In genomic region chr17:66451188-66452149, GRCh38 we compare ENCODE assay signal across 1 cellular context.
TF ChIP-seq lines count a peak whose summit lies in the region.

No MANE protein-coding gene starts in this region.

TF ChIP-seq in HepG2, 621 proteins besides CTCF, POLR2A, EP300 and RAD21 (continued from another document and continues in another):
- no peak; the same call in 1 of the 2 replicates for TF ChIP-seq ZNF646 (CRISPR knock-in tag; IDR thresholded peaks at IDR 0.05)
- no peak for TF ChIP-seq ZNF101 (CRISPR knock-in tag; IDR thresholded peaks at IDR 0.05; ENCODE audit: borderline replicate concordance, low read depth)
- no peak for TF ChIP-seq HNF1A (IDR thresholded peaks at IDR 0.05; ENCODE audit: low read depth)
- TF ChIP-seq HNF1A (CRISPR knock-in tag; IDR thresholded peaks at IDR 0.05; ENCODE audit: borderline replicate concordance): peak; percentile 25; the same call in 1 of the 2 replicates
- no peak for TF ChIP-seq GTF3A (CRISPR knock-in tag; conservative IDR thresholded peaks at IDR 0.05)
- TF ChIP-seq POLR2AphosphoS5 (IDR thresholded peaks at IDR 0.05; ENCODE audit: low read depth, low read length): no peak
- TF ChIP-seq E2F2 (CRISPR knock-in tag; IDR thresholded peaks at IDR 0.05; ENCODE audit: borderline replicate concordance): no peak
- no peak for TF ChIP-seq RARG (CRISPR knock-in tag; IDR thresholded peaks at IDR 0.05; ENCODE audit: low read depth)
- TF ChIP-seq ZNF576 (CRISPR knock-in tag; IDR thresholded peaks at IDR 0.05): no peak
- no peak for TF ChIP-seq KLF9 (CRISPR knock-in tag; IDR thresholded peaks at IDR 0.05; ENCODE audit: low read depth)
- TF ChIP-seq ZNF558 (CRISPR knock-in tag; IDR thresholded peaks at IDR 0.05; ENCODE audit: borderline replicate concordance): no peak
- no peak for TF ChIP-seq PHB2 (IDR thresholded peaks at IDR 0.05; ENCODE audit: partially characterized antibody)
- TF ChIP-seq TRAFD1 (CRISPR knock-in tag; IDR thresholded peaks at IDR 0.05; ENCODE audit: borderline replicate concordance): no peak
- TF ChIP-seq ZNF660 (CRISPR knock-in tag; IDR thresholded peaks at IDR 0.05; ENCODE audit: borderline replicate concordance, low read depth): no peak
- TF ChIP-seq TP53 (CRISPR knock-in tag; conservative IDR thresholded peaks at IDR 0.05): no peak
- TF ChIP-seq SETDB1 (CRISPR knock-in tag; IDR thresholded peaks at IDR 0.05; ENCODE audit: borderline replicate concordance): no peak
- no peak for TF ChIP-seq ATM (IDR thresholded peaks at IDR 0.05; ENCODE audit: borderline replicate concordance)
- peak; percentile 20; the same call in 1 of the 2 replicates for TF ChIP-seq ZNF501 (CRISPR knock-in tag; IDR thresholded peaks at IDR 0.05)
- 0 out of 2 replicates have a peak, but pooled peaks have one; percentile 23 for TF ChIP-seq ZNF629 (CRISPR knock-in tag; conservative IDR thresholded peaks at IDR 0.05)
- peak; percentile 68; the same call in 1 of the 2 replicates for TF ChIP-seq SPEN (CRISPR knock-in tag; IDR thresholded peaks at IDR 0.05; ENCODE audit: low read depth)
- no peak; the same call in 1 of the 2 replicates for TF ChIP-seq AHDC1 (CRISPR knock-in tag; IDR thresholded peaks at IDR 0.05; ENCODE audit: borderline replicate concordance)
- no peak for TF ChIP-seq SRF (IDR thresholded peaks at IDR 0.05; ENCODE audit: low read depth, low read length)
- peak; percentile 58; the same call in 1 of the 2 replicates for TF ChIP-seq ELF1 (CRISPR knock-in tag; IDR thresholded peaks at IDR 0.05)
- no peak for TF ChIP-seq SP1 (IDR thresholded peaks at IDR 0.05)
- peak; percentile 33; the same call in 1 of the 2 replicates for TF ChIP-seq SP1 (CRISPR knock-in tag; IDR thresholded peaks at IDR 0.05)
- peak; percentile 42; the same call in 1 of the 2 replicates for TF ChIP-seq YEATS2 (CRISPR knock-in tag; IDR thresholded peaks at IDR 0.05; ENCODE audit: borderline replicate concordance)
- no peak; the same call in 1 of the 2 replicates for TF ChIP-seq MED13 (CRISPR knock-in tag; IDR thresholded peaks at IDR 0.05)
- TF ChIP-seq ZNF333 (CRISPR knock-in tag; IDR thresholded peaks at IDR 0.05; ENCODE audit: borderline replicate concordance): 0 out of 2 replicates have a peak, but pooled peaks have one; percentile 45
- 0 out of 2 replicates have a peak, but pooled peaks have one; percentile 82 for TF ChIP-seq TSC22D2 (CRISPR knock-in tag; IDR thresholded peaks at IDR 0.05; ENCODE audit: borderline replicate concordance)
- TF ChIP-seq ZMYM4 (CRISPR knock-in tag; IDR thresholded peaks at IDR 0.05): peak; percentile 96
- TF ChIP-seq JUNB (CRISPR knock-in tag; IDR thresholded peaks at IDR 0.05; ENCODE audit: borderline replicate concordance): no peak
- TF ChIP-seq CHD2 (IDR thresholded peaks at IDR 0.05; ENCODE audit: low read depth, low read length): no peak
- TF ChIP-seq ZNF713 (CRISPR knock-in tag; IDR thresholded peaks at IDR 0.05): no peak
- no peak for TF ChIP-seq FOSL1 (CRISPR knock-in tag; IDR thresholded peaks at IDR 0.05; ENCODE audit: borderline replicate concordance)
- TF ChIP-seq PLRG1 (conservative IDR thresholded peaks at IDR 0.05): no peak
- peak; percentile 76; the same call in 1 of the 2 replicates for TF ChIP-seq MXD4 (CRISPR knock-in tag; IDR thresholded peaks at IDR 0.05)
- peak; percentile 80; the same call in 1 of the 2 replicates for TF ChIP-seq FOXJ3 (CRISPR knock-in tag; IDR thresholded peaks at IDR 0.05; ENCODE audit: borderline replicate concordance)
- peak; percentile 67; the same call in 1 of the 2 replicates for TF ChIP-seq REPIN1 (CRISPR knock-in tag; IDR thresholded peaks at IDR 0.05; ENCODE audit: borderline replicate concordance, low read depth)
- no peak for TF ChIP-seq FLYWCH1 (CRISPR knock-in tag; IDR thresholded peaks at IDR 0.05)
- no peak for TF ChIP-seq ZNF180 (CRISPR knock-in tag; IDR thresholded peaks at IDR 0.05; ENCODE audit: borderline replicate concordance, low read depth)
- no peak for TF ChIP-seq KDM4B (CRISPR knock-in tag; IDR thresholded peaks at IDR 0.05)
- no peak for TF ChIP-seq CCDC6 (CRISPR knock-in tag; IDR thresholded peaks at IDR 0.05)
- TF ChIP-seq ZFP36 (IDR thresholded peaks at IDR 0.05; ENCODE audit: borderline replicate concordance, low read depth, low read length, partially characterized antibody): no peak
